15 cellular contexts compared by ENCODE assay signal in the genomic region with DNA sequence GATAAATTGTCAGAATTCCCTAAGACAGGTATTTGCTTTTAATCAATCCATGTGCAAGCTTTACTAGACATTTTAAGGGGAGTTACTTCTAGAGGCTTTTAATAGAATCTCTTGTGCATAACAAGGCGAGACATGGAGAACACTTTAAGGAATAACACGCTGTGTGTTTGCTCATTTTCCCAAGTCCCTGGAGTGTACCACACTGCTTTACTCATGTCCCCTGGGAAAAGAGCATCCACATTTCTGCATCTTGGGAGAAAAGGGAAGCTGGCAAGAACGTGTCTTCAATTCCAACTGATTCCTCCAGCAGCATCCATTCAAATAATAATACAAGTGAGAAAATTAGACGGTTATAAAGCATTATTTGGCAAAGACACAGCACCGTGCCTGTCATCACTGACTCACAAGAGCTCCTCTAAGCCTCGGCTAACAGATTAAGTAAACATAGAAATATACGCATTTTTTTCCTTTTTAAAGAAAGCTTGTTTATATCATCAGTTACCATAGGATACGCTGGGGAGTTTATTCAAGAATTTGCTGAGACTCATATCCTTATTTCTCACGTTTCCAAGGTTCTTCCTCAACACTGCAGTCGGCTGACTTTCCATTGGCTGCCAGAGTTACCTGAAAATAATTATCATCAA.
DNase-seq lines count a peak whose midpoint lies in the region; ATAC-seq and TF ChIP-seq lines count a peak whose summit lies in the region.
"Had no signal": no experiment of that assay in that cellular context is flagged by ENCODE, and none has a peak within 500 bp of the region (broad histone marks: within the 10 kb centered on the region; RNA-seq: fewer than 3 reads in every experiment).

No MANE protein-coding gene starts in this region.

- H3K4me3 ChIP-seq in AG09309 (ENCODE audit: control insufficient read depth, low read depth, low read length) (no peak overlapping the region), IMR-90 (ENCODE audit: insufficient read depth, low read depth, low read length) (no peak overlapping the region), mesendoderm (ENCODE audit: low read length) (no peak overlapping the region)
- H3K4me3 ChIP-seq: cardiac muscle cell, GM12878 had no signal

- H3K79me1 ChIP-seq in IMR-90 (ENCODE audit: low read depth in 1 of 2, low read length in 2 of 2) (no peaks in the 10 kb centered on the region), mesendoderm (ENCODE audit: low read length) (no peaks in the 10 kb centered on the region)

- TF ChIP-seq RAD21 in IMR-90 (IDR thresholded peaks at IDR 0.05; ENCODE audit: low read length): no peak

- no peaks in the 10 kb centered on the region for H3K27me3 ChIP-seq in IMR-90 (ENCODE audit: control insufficient read depth, insufficient read depth, low read length)
- H3K27me3 ChIP-seq in mesendoderm (ENCODE audit: insufficient read depth, low read length, poor library complexity): no peaks in the 10 kb centered on the region
- H3K27me3 ChIP-seq: cardiac muscle cell had no signal

- H3K36me3 ChIP-seq in IMR-90 (ENCODE audit: control insufficient read depth, insufficient read depth, low read length): no peaks in the 10 kb centered on the region; the same call in 1 of the 2 replicates
- no peaks in the 10 kb centered on the region for H3K36me3 ChIP-seq in mesendoderm (ENCODE audit: control insufficient read depth, insufficient read depth, low read length)
- H3K36me3 ChIP-seq: cardiac muscle cell had no signal

- dilution Hi-C loops in IMR-90 (cut with HindIII; ENCODE audit: low sequenced_read_pairs, unreplicated experiment): no loop called here

- H4K91ac ChIP-seq in IMR-90 (ENCODE audit: insufficient read depth, low read depth, low read length): peak overlapping the region; percentile 92

- H2BK120ac ChIP-seq in IMR-90 (ENCODE audit: low read depth, low read length) (peak overlapping the region; percentile 92), mesendoderm (ENCODE audit: low read depth, low read length) (no peak overlapping the region)

- peak overlapping the region in 1 of 2 experiments; percentile 92; a peak in 2 of 4 replicates for H4K8ac ChIP-seq in IMR-90 (ENCODE audit: low read depth in 2 of 2, low read length in 2 of 2)
- no peak overlapping the region for H4K8ac ChIP-seq in mesendoderm (ENCODE audit: low read depth, low read length)

- H4K20me1 ChIP-seq in IMR-90 (ENCODE audit: insufficient read depth, low read length): no peaks in the 10 kb centered on the region

- no peak for TF ChIP-seq CTCF in AG09309 (IDR thresholded peaks at IDR 0.05; ENCODE audit: control insufficient read depth, insufficient read depth, low read depth, low read length, missing control alignments)
- TF ChIP-seq CTCF in IMR-90 (conservative IDR thresholded peaks at IDR 0.05; ENCODE audit: low read depth, low read length): no peak

- no TSS peak for BruUV-seq in IMR-90 (replicated peaks; lab: Mats Ljungman, UMichigan)

- H2AK5ac ChIP-seq in IMR-90 (ENCODE audit: low read depth, low read length) (peak overlapping the region; percentile 93; the same call in 1 of the 2 replicates), mesendoderm (ENCODE audit: low read length) (no peak overlapping the region)

- peak overlapping the region; percentile 92 for H2BK20ac ChIP-seq in IMR-90 (ENCODE audit: low read depth, low read length)

- H3K23ac ChIP-seq in IMR-90 (ENCODE audit: low read depth, low read length): peak overlapping the region; percentile 63
- peak overlapping the region; percentile 30 for H3K23ac ChIP-seq in mesendoderm (ENCODE audit: low read length)

- H3K9me3 ChIP-seq in IMR-90 (ENCODE audit: control insufficient read depth, insufficient read depth, low read length): no peaks in the 10 kb centered on the region

- intact Hi-C loops in IMR-90 (cut with micrococcal nuclease): no loop called here

- H3K18ac ChIP-seq in IMR-90 (ENCODE audit: low read depth, low read length) (peak overlapping the region; percentile 95; the same call in 1 of the 2 replicates), mesendoderm (ENCODE audit: low read length) (no peak overlapping the region)

- POLR2A ChIA-PET in IMR-90 (lab: Charles Lee; ENCODE audit: unreplicated experiment): no interaction called here

- H2BK5ac ChIP-seq in IMR-90 (ENCODE audit: low read depth, low read length, poor library complexity, severe bottlenecking): peak overlapping the region; percentile 89
- H2BK5ac ChIP-seq in mesendoderm (ENCODE audit: low read length): no peak overlapping the region

- H3K79me2 ChIP-seq in mesendoderm (ENCODE audit: control insufficient read depth, insufficient read depth, low read length): no peaks in the 10 kb centered on the region

- no peak overlapping the region for H2AFZ ChIP-seq in IMR-90 (replicated peaks; ENCODE audit: low read length, poor library complexity)

- H3K9ac ChIP-seq in IMR-90 (ENCODE audit: low read depth, low read length) (peak overlapping the region; percentile 59; the same call in 1 of the 2 replicates), mesendoderm (ENCODE audit: low read length) (no peak overlapping the region)

- peak overlapping the region; percentile 81 for H3K4ac ChIP-seq in IMR-90 (ENCODE audit: low read depth, low read length)
- H3K4ac ChIP-seq in mesendoderm (ENCODE audit: low read depth, low read length): no peak overlapping the region

- H3K56ac ChIP-seq in IMR-90 (ENCODE audit: extremely low read depth, insufficient read depth, low read length) (peak overlapping the region; percentile 90), mesendoderm (ENCODE audit: low read length) (no peak overlapping the region)

- H3K4me2 ChIP-seq in IMR-90 (ENCODE audit: low read depth, low read length): peak overlapping the region; percentile 80
- no peak overlapping the region for H3K4me2 ChIP-seq in mesendoderm (ENCODE audit: low read length)

- peak overlapping the region; percentile 77 for H3K27ac ChIP-seq in IMR-90 (ENCODE audit: insufficient read depth, low read length)
- H3K27ac ChIP-seq in mesendoderm (ENCODE audit: low read depth, low read length): no peak overlapping the region
- H3K27ac ChIP-seq: cardiac muscle cell had no signal

- H4K5ac ChIP-seq in IMR-90 (ENCODE audit: low read depth, low read length) (peak overlapping the region; percentile 78), mesendoderm (ENCODE audit: low read length) (no peak overlapping the region)

- H3K9me1 ChIP-seq in IMR-90 (ENCODE audit: insufficient read depth, low read length): peaks cover 2% of the 10 kb centered on the region; the same call in 1 of the 2 replicates

- H3K14ac ChIP-seq in IMR-90 (replicated peaks; ENCODE audit: low read depth, low read length): peak overlapping the region; percentile 65

- TF ChIP-seq POLR2A in IMR-90 (IDR thresholded peaks at IDR 0.05; ENCODE audit: low read depth, low read length): no peak

- H2AK9ac ChIP-seq in IMR-90 (replicated peaks; ENCODE audit: low read depth, low read length, poor library complexity): peak overlapping the region; percentile 60

- in situ Hi-C loops in IMR-90 (cut with MboI; ENCODE audit: low sequenced_read_pairs) (no loop called here), ACHN (cut with HindIII; ENCODE audit: low pct_ligation_motif_present, low pct_unique_long_range_greater_than_20kb, low sequenced_read_pairs) (no loop called here)

- H3K4me1 ChIP-seq in IMR-90 (ENCODE audit: control insufficient read depth, insufficient read depth, low read length) (peaks cover 4% of the 10 kb centered on the region), mesendoderm (ENCODE audit: control insufficient read depth, low read depth, low read length) (no peaks in the 10 kb centered on the region)

- DNase-seq in AG09309 (ENCODE audit: low read depth) (peak; percentile 54), IMR-90 (peak; percentile 96), brain pericyte (ENCODE audit: low read depth, low spot score) (peak; percentile 58), mesendoderm (no peak), ACHN (no peak), NCI-H2081 treated with DMSO at 0.1 percent for 48 hours (lab: John Stamatoyannopoulos, UW) (no peak)
- DNase-seq: activated CD8-positive, alpha-beta memory T cell treated with anti-CD3 and anti-CD28 coated beads, Interleukin-2, amount 50 U/mL, for 4 hours; CD4-positive, CD25-positive, alpha-beta regulatory T cell; hypothalamus; NCI-H69 had no signal

- H2BK15ac ChIP-seq in IMR-90 (ENCODE audit: low read depth, low read length): peak overlapping the region; percentile 98; the same call in 2 of the 3 replicates
- no peak overlapping the region for H2BK15ac ChIP-seq in mesendoderm (replicated peaks; ENCODE audit: low read depth)

- peak; percentile 98 for ATAC-seq in IMR-90 (ENCODE audit: low read depth)
- no peak for ATAC-seq in GM19324 (IDR thresholded peaks at IDR 0.05; ENCODE audit: low FRiP score, unreplicated experiment)
- no peak for ATAC-seq in HG03378 (IDR thresholded peaks at IDR 0.05; ENCODE audit: unreplicated experiment)
- ATAC-seq: GM12878; stimulated activated memory B cell treated with anti-CD40 and anti-IgM and Interleukin-4, amounts not matched to agents 10 μg/mL and 1 μg/mL and 100 μg/mL, for 72 hours had no signal

- no CpG with 5 or more reads among the region's 10 CpGs for WGBS in IMR-90 (ENCODE audit: extremely low coverage in 2 of 2, insufficient read length in 1 of 2), 2 experiments
- no CpG with 5 or more reads among the region's 10 CpGs for WGBS in mesendoderm (ENCODE audit: extremely low coverage, insufficient coverage, low lambda C conversion rate)

- CTCF ChIA-PET in IMR-90 (lab: Yijun Ruan, JAX): interaction anchor here (0.5 kb wide), 1 partner anchor 275 kb away, joined by 3 read pairs; no protein-coding TSS in a partner anchor

TF ChIP-seq in IMR-90, 13 proteins besides CTCF, POLR2A, EP300 and RAD21 (continues in another document):
- TF ChIP-seq MAZ (IDR thresholded peaks at IDR 0.05; ENCODE audit: borderline replicate concordance, low read depth, low read length) (no peak), MXI1 (IDR thresholded peaks at IDR 0.05; ENCODE audit: borderline replicate concordance, low read depth, low read length) (0 out of 2 replicates have a peak, but pooled peaks have one; percentile 23), CHD1 (IDR thresholded peaks at IDR 0.05; ENCODE audit: low read depth, low read length) (no peak), CEBPB (IDR thresholded peaks at IDR 0.05; ENCODE audit: low read depth, low read length) (no peak), FOS (IDR thresholded peaks at IDR 0.05; ENCODE audit: low read depth, low read length) (peak; percentile 94), RCOR1 (IDR thresholded peaks at IDR 0.05; ENCODE audit: insufficient replicate concordance, low read length) (no peak), RFX5 (IDR thresholded peaks at IDR 0.05; ENCODE audit: low read depth, low read length) (no peak), BHLHE40 (IDR thresholded peaks at IDR 0.05; ENCODE audit: low read depth, low read length) (peak; percentile 88), SMC3 (IDR thresholded peaks at IDR 0.05; ENCODE audit: low read depth, low read length) (no peak)

Comparison
In these comparisons a context has a peak if more than half of its experiments do, and no peak if none do; other contexts are left out.
1. DNase-seq: peak in AG09309 (single experiment), IMR-90 (single experiment) and brain pericyte (single experiment); none in mesendoderm (single experiment), ACHN (single experiment) and NCI-H2081 treated with DMSO at 0.1 percent for 48 hours (single experiment).